In the genomic region with DNA sequence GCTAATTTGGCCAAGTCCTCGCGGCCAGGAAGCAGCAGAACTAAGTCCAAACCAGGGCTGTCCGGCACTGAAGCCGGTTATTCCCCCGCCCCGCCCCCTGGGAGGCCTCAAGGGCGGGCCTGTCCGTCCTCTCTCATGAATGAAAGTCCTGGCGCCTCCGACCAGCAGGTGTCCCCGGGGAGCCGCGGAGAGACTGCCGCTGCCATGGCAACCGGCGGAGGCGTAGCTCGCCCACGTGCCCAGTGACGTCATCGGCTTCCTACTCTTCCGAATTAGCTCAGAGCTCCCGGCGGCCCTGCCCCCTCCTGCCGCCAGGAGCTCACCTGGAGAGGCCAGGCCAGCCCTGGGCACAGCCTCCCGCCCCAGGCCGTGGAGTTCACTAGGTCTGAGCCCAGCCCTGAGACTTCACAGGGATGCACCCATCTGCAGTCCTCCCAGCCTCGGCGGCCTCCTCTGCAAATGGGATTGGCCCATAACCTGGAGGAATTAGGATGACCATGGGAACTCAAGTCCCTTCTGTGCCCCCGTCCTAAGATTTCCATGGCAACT, we compare ENCODE assay signal across 1 cellular context.
TF ChIP-seq lines count a peak whose summit lies in the region.

No MANE protein-coding gene starts in this region.

TF ChIP-seq in HepG2, 621 proteins besides CTCF, POLR2A, EP300 and RAD21 (continued from another document and continues in another):
- TF ChIP-seq, protein P1, sequence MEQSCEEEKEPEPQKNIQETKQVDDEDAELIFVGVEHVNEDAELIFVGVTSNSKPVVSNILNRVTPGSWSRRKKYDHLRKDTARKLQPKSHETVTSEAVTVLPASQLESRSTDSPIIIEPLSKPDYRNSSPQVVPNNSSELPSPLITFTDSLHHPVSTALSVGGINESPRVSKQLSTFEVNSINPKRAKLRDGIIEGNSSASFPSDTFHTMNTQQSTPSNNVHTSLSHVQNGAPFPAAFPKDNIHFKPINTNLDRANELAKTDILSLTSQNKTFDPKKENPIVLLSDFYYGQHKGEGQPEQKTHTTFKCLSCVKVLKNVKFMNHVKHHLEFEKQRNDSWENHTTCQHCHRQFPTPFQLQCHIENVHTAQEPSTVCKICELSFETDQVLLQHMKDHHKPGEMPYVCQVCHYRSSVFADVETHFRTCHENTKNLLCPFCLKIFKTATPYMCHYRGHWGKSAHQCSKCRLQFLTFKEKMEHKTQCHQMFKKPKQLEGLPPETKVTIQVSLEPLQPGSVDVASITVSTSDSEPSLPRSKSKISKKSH (CRISPR knock-in tag; IDR thresholded peaks at IDR 0.05; ENCODE audit: borderline replicate concordance) = no peak
- TF ChIP-seq ZFY (CRISPR knock-in tag; IDR thresholded peaks at IDR 0.05) (no peak; the same call in 1 of the 2 replicates), IKZF4 (CRISPR knock-in tag; IDR thresholded peaks at IDR 0.05; ENCODE audit: borderline replicate concordance, low read depth, not compliant biosample characterization) (no peak), SMAD1 (CRISPR knock-in tag; IDR thresholded peaks at IDR 0.05; ENCODE audit: borderline replicate concordance, low read depth) (peak; percentile 95; the same call in 1 of the 2 replicates), CEBPB (IDR thresholded peaks at IDR 0.05; ENCODE audit: borderline replicate concordance, low read depth, low read length) (peak; percentile 6; the same call in 1 of the 2 replicates), HCFC1 (IDR thresholded peaks at IDR 0.05; ENCODE audit: low read depth, low read length) (peak; percentile 32; the same call in 1 of the 2 replicates), RBM39 (IDR thresholded peaks at IDR 0.05; ENCODE audit: low read depth, low read length, poor library complexity, severe bottlenecking) (no peak), CHD4 (IDR thresholded peaks at IDR 0.05; ENCODE audit: borderline replicate concordance, low read length) (no peak), ZNF33A (CRISPR knock-in tag; IDR thresholded peaks at IDR 0.05; ENCODE audit: borderline replicate concordance) (no peak; the same call in 1 of the 2 replicates), SP1 (IDR thresholded peaks at IDR 0.05) (no peak), SP1 (CRISPR knock-in tag; IDR thresholded peaks at IDR 0.05) (peak; percentile 89), MIER2 (CRISPR knock-in tag; IDR thresholded peaks at IDR 0.05) (peak; percentile 45; the same call in 1 of the 2 replicates), ZNF460 (CRISPR knock-in tag; IDR thresholded peaks at IDR 0.05; ENCODE audit: borderline replicate concordance) (no peak), ZNF891 (CRISPR knock-in tag; IDR thresholded peaks at IDR 0.05) (no peak)
- TF ChIP-seq, protein P2, sequence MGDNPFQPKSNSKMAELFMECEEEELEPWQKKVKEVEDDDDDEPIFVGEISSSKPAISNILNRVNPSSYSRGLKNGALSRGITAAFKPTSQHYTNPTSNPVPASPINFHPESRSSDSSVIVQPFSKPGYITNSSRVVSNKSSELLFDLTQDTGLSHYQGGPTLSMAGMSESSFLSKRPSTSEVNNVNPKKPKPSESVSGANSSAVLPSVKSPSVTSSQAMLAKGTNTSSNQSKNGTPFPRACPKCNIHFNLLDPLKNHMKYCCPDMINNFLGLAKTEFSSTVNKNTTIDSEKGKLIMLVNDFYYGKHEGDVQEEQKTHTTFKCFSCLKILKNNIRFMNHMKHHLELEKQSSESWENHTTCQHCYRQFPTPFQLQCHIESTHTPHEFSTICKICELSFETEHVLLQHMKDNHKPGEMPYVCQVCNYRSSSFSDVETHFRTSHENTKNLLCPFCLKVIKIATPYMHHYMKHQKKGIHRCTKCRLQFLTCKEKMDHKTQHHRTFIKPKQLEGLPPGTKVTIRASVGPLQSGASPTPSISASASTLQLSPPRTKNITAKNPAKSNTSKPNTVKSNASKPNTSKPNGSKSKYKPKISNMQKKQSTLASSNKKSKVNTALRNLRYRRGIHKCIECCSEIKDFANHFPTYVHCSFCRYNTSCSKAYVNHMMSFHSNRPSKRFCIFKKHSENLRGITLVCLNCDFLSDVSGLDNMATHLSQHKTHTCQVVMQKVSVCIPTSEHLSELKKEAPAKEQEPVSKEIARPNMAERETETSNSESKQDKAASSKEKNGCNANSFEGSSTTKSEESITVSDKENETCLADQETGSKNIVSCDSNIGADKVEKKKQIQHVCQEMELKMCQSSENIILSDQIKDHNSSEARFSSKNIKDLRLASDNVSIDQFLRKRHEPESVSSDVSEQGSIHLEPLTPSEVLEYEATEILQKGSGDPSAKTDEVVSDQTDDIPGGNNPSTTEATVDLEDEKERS (CRISPR knock-in tag; IDR thresholded peaks at IDR 0.05) = peak; percentile 41; the same call in 1 of the 2 replicates
- TF ChIP-seq, protein P3, sequence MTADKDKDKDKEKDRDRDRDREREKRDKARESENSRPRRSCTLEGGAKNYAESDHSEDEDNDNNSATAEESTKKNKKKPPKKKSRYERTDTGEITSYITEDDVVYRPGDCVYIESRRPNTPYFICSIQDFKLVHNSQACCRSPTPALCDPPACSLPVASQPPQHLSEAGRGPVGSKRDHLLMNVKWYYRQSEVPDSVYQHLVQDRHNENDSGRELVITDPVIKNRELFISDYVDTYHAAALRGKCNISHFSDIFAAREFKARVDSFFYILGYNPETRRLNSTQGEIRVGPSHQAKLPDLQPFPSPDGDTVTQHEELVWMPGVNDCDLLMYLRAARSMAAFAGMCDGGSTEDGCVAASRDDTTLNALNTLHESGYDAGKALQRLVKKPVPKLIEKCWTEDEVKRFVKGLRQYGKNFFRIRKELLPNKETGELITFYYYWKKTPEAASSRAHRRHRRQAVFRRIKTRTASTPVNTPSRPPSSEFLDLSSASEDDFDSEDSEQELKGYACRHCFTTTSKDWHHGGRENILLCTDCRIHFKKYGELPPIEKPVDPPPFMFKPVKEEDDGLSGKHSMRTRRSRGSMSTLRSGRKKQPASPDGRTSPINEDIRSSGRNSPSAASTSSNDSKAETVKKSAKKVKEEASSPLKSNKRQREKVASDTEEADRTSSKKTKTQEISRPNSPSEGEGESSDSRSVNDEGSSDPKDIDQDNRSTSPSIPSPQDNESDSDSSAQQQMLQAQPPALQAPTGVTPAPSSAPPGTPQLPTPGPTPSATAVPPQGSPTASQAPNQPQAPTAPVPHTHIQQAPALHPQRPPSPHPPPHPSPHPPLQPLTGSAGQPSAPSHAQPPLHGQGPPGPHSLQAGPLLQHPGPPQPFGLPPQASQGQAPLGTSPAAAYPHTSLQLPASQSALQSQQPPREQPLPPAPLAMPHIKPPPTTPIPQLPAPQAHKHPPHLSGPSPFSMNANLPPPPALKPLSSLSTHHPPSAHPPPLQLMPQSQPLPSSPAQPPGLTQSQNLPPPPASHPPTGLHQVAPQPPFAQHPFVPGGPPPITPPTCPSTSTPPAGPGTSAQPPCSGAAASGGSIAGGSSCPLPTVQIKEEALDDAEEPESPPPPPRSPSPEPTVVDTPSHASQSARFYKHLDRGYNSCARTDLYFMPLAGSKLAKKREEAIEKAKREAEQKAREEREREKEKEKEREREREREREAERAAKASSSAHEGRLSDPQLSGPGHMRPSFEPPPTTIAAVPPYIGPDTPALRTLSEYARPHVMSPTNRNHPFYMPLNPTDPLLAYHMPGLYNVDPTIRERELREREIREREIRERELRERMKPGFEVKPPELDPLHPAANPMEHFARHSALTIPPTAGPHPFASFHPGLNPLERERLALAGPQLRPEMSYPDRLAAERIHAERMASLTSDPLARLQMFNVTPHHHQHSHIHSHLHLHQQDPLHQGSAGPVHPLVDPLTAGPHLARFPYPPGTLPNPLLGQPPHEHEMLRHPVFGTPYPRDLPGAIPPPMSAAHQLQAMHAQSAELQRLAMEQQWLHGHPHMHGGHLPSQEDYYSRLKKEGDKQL (CRISPR knock-in tag; IDR thresholded peaks at IDR 0.05; ENCODE audit: low read depth) = no peak
- TF ChIP-seq, protein P4, sequence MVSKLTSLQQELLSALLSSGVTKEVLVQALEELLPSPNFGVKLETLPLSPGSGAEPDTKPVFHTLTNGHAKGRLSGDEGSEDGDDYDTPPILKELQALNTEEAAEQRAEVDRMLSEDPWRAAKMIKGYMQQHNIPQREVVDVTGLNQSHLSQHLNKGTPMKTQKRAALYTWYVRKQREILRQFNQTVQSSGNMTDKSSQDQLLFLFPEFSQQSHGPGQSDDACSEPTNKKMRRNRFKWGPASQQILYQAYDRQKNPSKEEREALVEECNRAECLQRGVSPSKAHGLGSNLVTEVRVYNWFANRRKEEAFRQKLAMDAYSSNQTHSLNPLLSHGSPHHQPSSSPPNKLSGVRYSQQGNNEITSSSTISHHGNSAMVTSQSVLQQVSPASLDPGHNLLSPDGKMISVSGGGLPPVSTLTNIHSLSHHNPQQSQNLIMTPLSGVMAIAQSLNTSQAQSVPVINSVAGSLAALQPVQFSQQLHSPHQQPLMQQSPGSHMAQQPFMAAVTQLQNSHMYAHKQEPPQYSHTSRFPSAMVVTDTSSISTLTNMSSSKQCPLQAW (CRISPR knock-in tag; IDR thresholded peaks at IDR 0.05) = peak; percentile 75
- TF ChIP-seq, protein P5, sequence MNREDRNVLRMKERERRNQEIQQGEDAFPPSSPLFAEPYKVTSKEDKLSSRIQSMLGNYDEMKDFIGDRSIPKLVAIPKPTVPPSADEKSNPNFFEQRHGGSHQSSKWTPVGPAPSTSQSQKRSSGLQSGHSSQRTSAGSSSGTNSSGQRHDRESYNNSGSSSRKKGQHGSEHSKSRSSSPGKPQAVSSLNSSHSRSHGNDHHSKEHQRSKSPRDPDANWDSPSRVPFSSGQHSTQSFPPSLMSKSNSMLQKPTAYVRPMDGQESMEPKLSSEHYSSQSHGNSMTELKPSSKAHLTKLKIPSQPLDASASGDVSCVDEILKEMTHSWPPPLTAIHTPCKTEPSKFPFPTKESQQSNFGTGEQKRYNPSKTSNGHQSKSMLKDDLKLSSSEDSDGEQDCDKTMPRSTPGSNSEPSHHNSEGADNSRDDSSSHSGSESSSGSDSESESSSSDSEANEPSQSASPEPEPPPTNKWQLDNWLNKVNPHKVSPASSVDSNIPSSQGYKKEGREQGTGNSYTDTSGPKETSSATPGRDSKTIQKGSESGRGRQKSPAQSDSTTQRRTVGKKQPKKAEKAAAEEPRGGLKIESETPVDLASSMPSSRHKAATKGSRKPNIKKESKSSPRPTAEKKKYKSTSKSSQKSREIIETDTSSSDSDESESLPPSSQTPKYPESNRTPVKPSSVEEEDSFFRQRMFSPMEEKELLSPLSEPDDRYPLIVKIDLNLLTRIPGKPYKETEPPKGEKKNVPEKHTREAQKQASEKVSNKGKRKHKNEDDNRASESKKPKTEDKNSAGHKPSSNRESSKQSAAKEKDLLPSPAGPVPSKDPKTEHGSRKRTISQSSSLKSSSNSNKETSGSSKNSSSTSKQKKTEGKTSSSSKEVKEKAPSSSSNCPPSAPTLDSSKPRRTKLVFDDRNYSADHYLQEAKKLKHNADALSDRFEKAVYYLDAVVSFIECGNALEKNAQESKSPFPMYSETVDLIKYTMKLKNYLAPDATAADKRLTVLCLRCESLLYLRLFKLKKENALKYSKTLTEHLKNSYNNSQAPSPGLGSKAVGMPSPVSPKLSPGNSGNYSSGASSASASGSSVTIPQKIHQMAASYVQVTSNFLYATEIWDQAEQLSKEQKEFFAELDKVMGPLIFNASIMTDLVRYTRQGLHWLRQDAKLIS (CRISPR knock-in tag; IDR thresholded peaks at IDR 0.05) = no peak
- TF ChIP-seq, protein P6, sequence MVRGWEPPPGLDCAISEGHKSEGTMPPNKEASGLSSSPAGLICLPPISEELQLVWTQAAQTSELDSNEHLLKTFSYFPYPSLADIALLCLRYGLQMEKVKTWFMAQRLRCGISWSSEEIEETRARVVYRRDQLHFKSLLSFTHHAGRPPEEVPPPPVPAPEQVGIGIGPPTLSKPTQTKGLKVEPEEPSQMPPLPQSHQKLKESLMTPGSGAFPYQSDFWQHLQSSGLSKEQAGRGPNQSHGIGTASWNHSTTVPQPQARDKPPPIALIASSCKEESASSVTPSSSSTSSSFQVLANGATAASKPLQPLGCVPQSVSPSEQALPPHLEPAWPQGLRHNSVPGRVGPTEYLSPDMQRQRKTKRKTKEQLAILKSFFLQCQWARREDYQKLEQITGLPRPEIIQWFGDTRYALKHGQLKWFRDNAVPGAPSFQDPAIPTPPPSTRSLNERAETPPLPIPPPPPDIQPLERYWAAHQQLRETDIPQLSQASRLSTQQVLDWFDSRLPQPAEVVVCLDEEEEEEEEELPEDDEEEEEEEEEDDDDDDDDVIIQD (CRISPR knock-in tag; IDR thresholded peaks at IDR 0.05; ENCODE audit: low read depth) = peak; percentile 69; the same call in 1 of the 2 replicates
- TF ChIP-seq, protein P7, sequence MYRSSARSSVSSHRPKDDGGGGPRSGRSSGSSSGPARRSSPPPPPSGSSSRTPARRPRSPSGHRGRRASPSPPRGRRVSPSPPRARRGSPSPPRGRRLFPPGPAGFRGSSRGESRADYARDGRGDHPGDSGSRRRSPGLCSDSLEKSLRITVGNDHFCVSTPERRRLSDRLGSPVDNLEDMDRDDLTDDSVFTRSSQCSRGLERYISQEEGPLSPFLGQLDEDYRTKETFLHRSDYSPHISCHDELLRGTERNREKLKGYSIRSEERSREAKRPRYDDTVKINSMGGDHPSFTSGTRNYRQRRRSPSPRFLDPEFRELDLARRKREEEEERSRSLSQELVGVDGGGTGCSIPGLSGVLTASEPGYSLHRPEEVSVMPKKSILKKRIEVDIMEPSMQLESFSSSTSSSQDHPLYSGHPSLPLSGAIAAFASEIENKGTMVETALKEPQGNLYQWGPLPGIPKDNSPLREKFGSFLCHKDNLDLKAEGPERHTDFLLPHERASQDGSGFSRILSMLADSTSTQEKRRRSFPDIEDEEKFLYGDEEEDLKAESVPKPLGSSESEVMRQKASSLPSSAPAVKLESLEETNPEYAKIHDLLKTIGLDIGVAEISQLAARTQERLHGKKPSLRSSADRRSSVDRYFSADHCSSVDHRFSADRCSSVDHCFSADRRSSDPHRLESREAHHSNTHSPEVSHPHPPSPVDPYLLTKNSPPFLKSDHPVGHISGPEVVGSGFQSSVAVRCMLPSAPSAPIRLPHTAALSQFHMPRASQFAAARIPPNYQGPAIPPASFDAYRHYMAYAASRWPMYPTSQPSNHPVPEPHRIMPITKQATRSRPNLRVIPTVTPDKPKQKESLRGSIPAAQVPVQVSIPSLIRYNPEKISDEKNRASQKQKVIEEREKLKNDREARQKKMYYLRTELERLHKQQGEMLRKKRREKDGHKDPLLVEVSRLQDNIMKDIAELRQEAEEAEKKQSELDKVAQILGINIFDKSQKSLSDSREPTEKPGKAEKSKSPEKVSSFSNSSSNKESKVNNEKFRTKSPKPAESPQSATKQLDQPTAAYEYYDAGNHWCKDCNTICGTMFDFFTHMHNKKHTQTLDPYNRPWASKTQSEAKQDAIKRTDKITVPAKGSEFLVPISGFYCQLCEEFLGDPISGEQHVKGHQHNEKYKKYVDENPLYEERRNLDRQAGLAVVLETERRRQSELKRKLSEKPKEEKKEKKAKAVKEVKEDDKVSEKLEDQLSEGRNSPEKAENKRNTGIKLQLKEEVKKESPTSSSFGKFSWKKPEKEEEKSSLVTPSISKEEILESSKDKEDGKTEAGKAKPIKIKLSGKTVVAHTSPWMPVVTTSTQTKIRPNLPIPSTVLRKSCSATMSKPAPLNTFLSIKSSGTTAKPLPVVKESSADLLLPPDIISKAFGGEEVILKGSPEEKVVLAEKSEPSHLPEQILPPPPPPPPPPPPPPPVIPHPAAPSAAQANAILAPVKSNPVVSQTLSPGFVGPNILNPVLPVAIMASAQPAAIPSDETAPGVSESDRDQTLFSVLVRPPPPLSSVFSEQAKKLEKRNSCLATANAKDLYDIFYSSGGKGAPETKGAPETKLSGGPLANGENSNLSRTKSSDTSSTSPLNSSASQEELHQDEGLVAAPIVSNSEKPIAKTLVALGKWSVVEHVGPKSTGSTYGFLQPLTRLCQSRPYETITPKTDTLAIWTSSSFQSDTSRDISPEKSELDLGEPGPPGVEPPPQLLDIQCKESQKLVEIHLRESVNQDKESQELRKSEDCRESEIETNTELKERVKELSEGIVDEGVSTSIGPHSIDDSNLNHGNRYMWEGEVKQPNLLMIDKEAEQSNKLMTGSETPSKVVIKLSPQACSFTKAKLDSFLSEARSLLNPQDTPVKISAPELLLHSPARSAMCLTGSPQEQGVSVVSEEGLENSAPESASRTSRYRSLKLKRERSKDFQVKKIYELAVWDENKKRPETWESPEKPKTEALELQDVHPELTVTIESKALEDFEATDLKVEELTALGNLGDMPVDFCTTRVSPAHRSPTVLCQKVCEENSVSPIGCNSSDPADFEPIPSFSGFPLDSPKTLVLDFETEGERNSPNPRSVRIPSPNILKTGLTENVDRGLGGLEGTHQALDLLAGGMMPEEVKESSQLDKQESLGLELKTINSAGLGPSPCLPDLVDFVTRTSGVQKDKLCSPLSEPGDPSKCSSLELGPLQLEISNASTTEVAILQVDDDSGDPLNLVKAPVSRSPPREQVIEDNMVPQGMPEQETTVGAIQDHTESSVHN (CRISPR knock-in tag; IDR thresholded peaks at IDR 0.05) = no peak; the same call in 1 of the 2 replicates
